19 cellular contexts compared by ENCODE assay signal in genomic region chr16:77760800-77761199, GRCh38. TPM values are rescaled to one million over a fixed set of nuclear protein-coding genes. Genes with fewer than 3 reads are reported as not detected.
"Had no signal": no experiment of that assay in that cellular context is flagged by ENCODE, and none has a peak within 500 bp of the region (broad histone marks: within the 10 kb centered on the region; RNA-seq: fewer than 3 reads in every experiment).

No MANE protein-coding gene starts in this region.

- H3K4me1 ChIP-seq: colonic mucosa, foreskin keratinocyte, prostate gland had no signal

- DNase-seq: activated CD4-positive, alpha-beta memory T cell treated with anti-CD3 and anti-CD28 coated beads, Interleukin-2, amount 10 ng/mL, durations not matched to agents 7 days and 5 days; activated effector memory CD4-positive, alpha-beta T cell treated with Interleukin-2 at 50 U/mL for 16 hours; activated naive CD4-positive, alpha-beta T cell treated with anti-CD3 and anti-CD28 coated beads, Interleukin-2, amount 50 U/mL, for 16 hours; activated T-cell treated with anti-CD3 and anti-CD28 coated beads, Interleukin-2, amount 50 U/mL, for 4 hours; caudate nucleus; colonic mucosa; effector CD4-positive, alpha-beta T cell; foreskin keratinocyte; glutamatergic neuron; hypothalamus; kidney glomerular epithelial cell; nephron progenitor cell; right cardiac atrium; stimulated activated naive CD8-positive, alpha-beta T cell treated with anti-CD3 and anti-CD28 coated beads, Interleukin-15, Interleukin-2, amounts not matched to agents 100 U/mL and 50 U/mL, for 24 hours; T-helper 17 cell; WERI-Rb-1 had no signal

- H3K36me3 ChIP-seq: colonic mucosa, prostate gland, WERI-Rb-1 had no signal

- H3K4me3 Mint-ChIP-seq: activated CD4-positive, alpha-beta memory T cell treated with anti-CD3 and anti-CD28 coated beads, Interleukin-2, amount 10 ng/mL, durations not matched to agents 7 days and 5 days; activated T-cell treated with anti-CD3 and anti-CD28 coated beads, Interleukin-2, amount 50 U/mL, for 4 hours; mesothelial cell of epicardium; nephron progenitor cell; T-helper 17 cell; type B pancreatic cell had no signal

- H3K4me1 Mint-ChIP-seq: activated CD4-positive, alpha-beta memory T cell treated with anti-CD3 and anti-CD28 coated beads, Interleukin-2, amount 10 ng/mL, durations not matched to agents 7 days and 5 days; T-helper 17 cell had no signal

- H3K4me3 ChIP-seq: colonic mucosa, prostate gland had no signal

- H3K36me3 Mint-ChIP-seq: mesothelial cell of epicardium, type B pancreatic cell had no signal

- ATAC-seq: activated T-cell treated with anti-CD3 and anti-CD28 coated beads, Interleukin-2, amount 50 U/mL, for 4 hours; foreskin keratinocyte; right cardiac atrium; stimulated activated naive CD8-positive, alpha-beta T cell treated with anti-CD3 and anti-CD28 coated beads, Interleukin-15, Interleukin-2, amounts not matched to agents 100 U/mL and 50 U/mL, for 24 hours; T-helper 17 cell had no signal

- H3K9me3 Mint-ChIP-seq: activated CD4-positive, alpha-beta memory T cell treated with anti-CD3 and anti-CD28 coated beads, Interleukin-2, amount 10 ng/mL, durations not matched to agents 7 days and 5 days; activated T-cell treated with anti-CD3 and anti-CD28 coated beads, Interleukin-2, amount 50 U/mL, for 4 hours; mesothelial cell of epicardium; nephron progenitor cell had no signal

- H3K9me3 ChIP-seq: colonic mucosa, prostate gland had no signal

- H3K27me3 ChIP-seq: colonic mucosa, foreskin keratinocyte had no signal

- H3K27ac Mint-ChIP-seq: activated CD4-positive, alpha-beta memory T cell treated with anti-CD3 and anti-CD28 coated beads, Interleukin-2, amount 10 ng/mL, durations not matched to agents 7 days and 5 days; mesothelial cell of epicardium; nephron progenitor cell; T-helper 17 cell; type B pancreatic cell had no signal

- H3K27ac ChIP-seq: colonic mucosa, foreskin keratinocyte, prostate gland, WERI-Rb-1 had no signal

- H3K27me3 Mint-ChIP-seq: activated CD4-positive, alpha-beta memory T cell treated with anti-CD3 and anti-CD28 coated beads, Interleukin-2, amount 10 ng/mL, durations not matched to agents 7 days and 5 days had no signal

RNA-seq across cellular contexts. Expression of gene VAT1L, which starts 27.6 kb away (rescaled TPM):
- total RNA-seq: foreskin keratinocyte, T-helper 17 cell had no signal
- polyA plus RNA-seq: foreskin keratinocyte had no signal
